Comparison of ENCODE assay signal across 8 cellular contexts in the genomic region with DNA sequence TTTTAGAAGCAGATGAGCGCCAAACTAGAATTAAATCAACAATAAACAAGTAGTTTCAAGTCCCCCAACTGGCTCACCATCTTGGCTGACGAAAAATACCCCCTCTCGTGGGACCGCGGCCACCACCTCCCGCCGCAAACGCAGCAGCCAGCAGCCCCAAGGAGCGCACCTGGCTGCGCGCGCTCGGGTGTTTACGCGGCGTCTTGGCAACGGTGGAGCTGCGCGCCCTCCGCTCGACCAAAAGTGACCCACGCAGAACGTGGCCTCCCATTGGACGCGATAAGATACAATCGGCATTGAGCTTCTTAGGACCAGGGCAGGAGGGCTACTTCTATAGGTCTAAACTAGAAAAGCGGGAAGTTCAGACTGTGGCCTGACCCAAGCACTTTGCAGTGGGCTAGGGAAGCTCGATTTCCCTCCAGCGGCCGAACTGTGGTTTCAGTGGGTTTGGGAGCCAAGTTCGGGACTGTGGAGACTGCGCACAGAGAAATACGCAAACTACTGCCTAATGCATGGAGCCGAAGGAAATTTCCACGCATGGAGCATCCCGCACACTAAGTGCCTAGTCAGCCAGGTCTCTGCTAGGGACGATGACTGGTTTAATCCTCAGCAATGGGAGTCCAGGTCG. TPM values are rescaled to one million over a fixed set of nuclear protein-coding genes. Genes with fewer than 3 reads are reported as not detected.
DNase-seq lines count a peak whose midpoint lies in the region; ATAC-seq and TF ChIP-seq lines count a peak whose summit lies in the region.

A gene with protein sequence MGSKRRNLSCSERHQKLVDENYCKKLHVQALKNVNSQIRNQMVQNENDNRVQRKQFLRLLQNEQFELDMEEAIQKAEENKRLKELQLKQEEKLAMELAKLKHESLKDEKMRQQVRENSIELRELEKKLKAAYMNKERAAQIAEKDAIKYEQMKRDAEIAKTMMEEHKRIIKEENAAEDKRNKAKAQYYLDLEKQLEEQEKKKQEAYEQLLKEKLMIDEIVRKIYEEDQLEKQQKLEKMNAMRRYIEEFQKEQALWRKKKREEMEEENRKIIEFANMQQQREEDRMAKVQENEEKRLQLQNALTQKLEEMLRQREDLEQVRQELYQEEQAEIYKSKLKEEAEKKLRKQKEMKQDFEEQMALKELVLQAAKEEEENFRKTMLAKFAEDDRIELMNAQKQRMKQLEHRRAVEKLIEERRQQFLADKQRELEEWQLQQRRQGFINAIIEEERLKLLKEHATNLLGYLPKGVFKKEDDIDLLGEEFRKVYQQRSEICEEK (minus strand): TSS at position 245 of the 628 bp plus-strand sequence. CDS start 165 bp downstream, at position 80.

- TF ChIP-seq CTCF in OCI-LY3 (IDR thresholded peaks at IDR 0.05; ENCODE audit: low read depth, low read length) (no peak), esophagus muscularis mucosa (IDR thresholded peaks at IDR 0.05) (no peak)

- H3K9me3 ChIP-seq in HUES48 (ENCODE audit: control insufficient read depth, insufficient read depth, low read length) = no peaks in the 10 kb centered on the region
- H3K9me3 ChIP-seq in OCI-LY3 (ENCODE audit: insufficient read depth, low read length) = no peaks in the 10 kb centered on the region
- no peaks in the 10 kb centered on the region for H3K9me3 ChIP-seq in esophagus muscularis mucosa
- H3K9me3 ChIP-seq in mucosa of stomach (ENCODE audit: control insufficient read depth, low read length) = no peaks in the 10 kb centered on the region

- H3K27ac ChIP-seq in HUES48 (ENCODE audit: low read depth, low read length) (no peak within 1 kb of the TSS), OCI-LY3 (ENCODE audit: low read length) (peak within 1 kb of the TSS; percentile 73), esophagus muscularis mucosa (replicated peaks in 1 of 4) (peak within 1 kb of the TSS in 1 of 4 donors; percentile 41)

- ATAC-seq in GM21515 (IDR thresholded peaks at IDR 0.05; ENCODE audit: unreplicated experiment) = peak; percentile 100

- H3K27me3 ChIP-seq in HUES48 (ENCODE audit: control insufficient read depth, insufficient read depth, low read length) = peaks cover 8% of the 10 kb centered on the region
- no peaks in the 10 kb centered on the region for H3K27me3 ChIP-seq in OCI-LY3 (ENCODE audit: low read depth, low read length)
- no peaks in the 10 kb centered on the region for H3K27me3 ChIP-seq in esophagus muscularis mucosa
- no peaks in the 10 kb centered on the region for H3K27me3 ChIP-seq in mucosa of stomach (ENCODE audit: control insufficient read depth, insufficient read depth, low read length)

- H3K4me3 ChIP-seq in HUES48 (ENCODE audit: low read depth, low read length) = peak within 1 kb of the TSS; percentile 73
- peak within 1 kb of the TSS; percentile 89 for H3K4me3 ChIP-seq in OCI-LY3 (ENCODE audit: low read length)
- peak within 1 kb of the TSS; percentile 57 to 80 (median 64) for H3K4me3 ChIP-seq in esophagus muscularis mucosa
- H3K4me3 ChIP-seq in mucosa of stomach (ENCODE audit: low read length) = peak within 1 kb of the TSS; percentile 4

- WGBS in esophagus muscularis mucosa = 2% methylated on average over 15 of the region's 38 CpGs

- H2AFZ ChIP-seq in OCI-LY3 (ENCODE audit: low read depth, low read length) = peak within 1 kb of the TSS; percentile 81

- TF ChIP-seq POLR2A in esophagus muscularis mucosa (IDR thresholded peaks at IDR 0.05; ENCODE audit: low read depth) = no peak

- TF ChIP-seq EP300 in esophagus muscularis mucosa (IDR thresholded peaks at IDR 0.05) = no peak

- peak; percentile 89 for DNase-seq in DMS153 (lab: John Stamatoyannopoulos, UW)
- DNase-seq in activated T-cell treated with anti-CD3 and anti-CD28 coated beads, Interleukin-2, amount 50 U/mL, for 1 hour = peak; percentile 58
- peak; percentile 95 for DNase-seq in esophagus muscularis mucosa (ENCODE audit: extremely low spot score)
- peak; percentile 6 to 47 for DNase-seq in stimulated activated CD8-positive, alpha-beta memory T cell treated with anti-CD3 and anti-CD28 coated beads, Interleukin-7, amount 100 ng/mL, for 4 hours (ENCODE audit: low read depth in 2 of 2)

- H3K36me3 ChIP-seq in HUES48 (ENCODE audit: control insufficient read depth, insufficient read depth, low read length) = no peaks in the 10 kb centered on the region
- peaks cover 21% of the 10 kb centered on the region for H3K36me3 ChIP-seq in OCI-LY3 (replicated peaks; ENCODE audit: low read depth, low read length)
- no peaks in the 10 kb centered on the region for H3K36me3 ChIP-seq in esophagus muscularis mucosa
- no peaks in the 10 kb centered on the region for H3K36me3 ChIP-seq in mucosa of stomach (ENCODE audit: control insufficient read depth, insufficient read depth, low read length)

- H3K4me1 ChIP-seq in HUES48 (ENCODE audit: control insufficient read depth, insufficient read depth, low read length) (no peaks in the 10 kb centered on the region), OCI-LY3 (ENCODE audit: low read length) (peaks cover 35% of the 10 kb centered on the region), esophagus muscularis mucosa (peaks cover 12 to 15% (median 14%) of the 10 kb centered on the region in 4 donors), mucosa of stomach (ENCODE audit: control insufficient read depth, insufficient read depth, low read length) (no peaks in the 10 kb centered on the region)

- H3K9ac ChIP-seq in HUES48 (ENCODE audit: low read depth, low read length) = peak within 1 kb of the TSS; percentile 38
- peak within 1 kb of the TSS; percentile 82 for H3K9ac ChIP-seq in OCI-LY3 (ENCODE audit: low read length)
- H3K9ac ChIP-seq in mucosa of stomach (ENCODE audit: low read length) = peak within 1 kb of the TSS; percentile 52

- H4K20me1 ChIP-seq in OCI-LY3 (ENCODE audit: insufficient read depth, low read length) = no peaks in the 10 kb centered on the region

- peak within 1 kb of the TSS; percentile 84 for H3K4me2 ChIP-seq in OCI-LY3 (ENCODE audit: low read length)

- intact Hi-C loops in esophagus muscularis mucosa (cut with DNase I) = no loop called here

- peaks cover 18% of the 10 kb centered on the region for H3K79me2 ChIP-seq in OCI-LY3 (ENCODE audit: low read length)

RNA-seq across cellular contexts. Expression of the gene that starts here (rescaled TPM):
- total RNA-seq in esophagus muscularis mucosa = under 1 TPM; 0.42 to 0.66 (median 0.49) TPM

Comparison
In these comparisons a context has a peak if more than half of its experiments do, and no peak if none do; other contexts are left out.
1. Peak in DNase-seq and H3K4me3 ChIP-seq in esophagus muscularis mucosa; RNA of the gene not detected or under 1 TPM.
2. DNase-seq: peak in every context shown above with its lines; median percentile 95 in esophagus muscularis mucosa; 89 in DMS153; 58 in activated T-cell treated with anti-CD3 and anti-CD28 coated beads, Interleukin-2, amount 50 U/mL, for 1 hour; 26 in stimulated activated CD8-positive, alpha-beta memory T cell treated with anti-CD3 and anti-CD28 coated beads, Interleukin-7, amount 100 ng/mL, for 4 hours.
3. H3K4me3 ChIP-seq: peak in every context shown above with its lines; median percentile 89 in OCI-LY3; 73 in HUES48; 64 in esophagus muscularis mucosa; 4 in mucosa of stomach.